Comparison of ENCODE assay signal across 9 cellular contexts in genomic region chr13:29081036-29081435, GRCh38.
DNase-seq lines count a peak whose midpoint lies in the region; ATAC-seq and TF ChIP-seq lines count a peak whose summit lies in the region.
"Had no signal": no experiment of that assay in that cellular context is flagged by ENCODE, and none has a peak within 500 bp of the region (broad histone marks: within the 10 kb centered on the region; RNA-seq: fewer than 3 reads in every experiment).

No MANE protein-coding gene starts in this region.

- ATAC-seq in HG02852 (IDR thresholded peaks at IDR 0.05; ENCODE audit: unreplicated experiment), result peak; percentile 96

- H3K36me3 ChIP-seq in WERI-Rb-1, result no peaks in the 10 kb centered on the region

- TF ChIP-seq CTCF in WERI-Rb-1 (IDR thresholded peaks at IDR 0.05; ENCODE audit: low read depth, low read length), result no peak

- no peak overlapping the region for H3K27ac ChIP-seq in WERI-Rb-1

- peak; percentile 12 for DNase-seq in activated effector memory CD4-positive, alpha-beta T cell treated with Interleukin-2 at 50 U/mL for 16 hours
- DNase-seq in activated effector memory CD4-positive, alpha-beta T cell treated with anti-CD3 and anti-CD28 coated beads, Interleukin-2, amount 50 U/mL, for 16 hours, result no peak
- DNase-seq in NOMO-1 treated with DMSO at 0.1 percent for 48 hours (lab: John Stamatoyannopoulos, UW; ENCODE audit: unreplicated experiment) (peak; percentile 96), pons (ENCODE audit: low spot score) (peak; percentile 17), NCI-H1417 (lab: John Stamatoyannopoulos, UW) (no peak), WERI-Rb-1 (no peak), erythroblast (lab: John Stamatoyannopoulos, UW) (no peak)
- DNase-seq: mammary epithelial cell had no signal

- no peaks in the 10 kb centered on the region for H3K9me3 ChIP-seq in WERI-Rb-1 (ENCODE audit: severe bottlenecking)

- H3K27me3 ChIP-seq in WERI-Rb-1 (ENCODE audit: insufficient read depth, low read depth, severe bottlenecking), result no peaks in the 10 kb centered on the region

- no peak overlapping the region for H3K4me3 ChIP-seq in WERI-Rb-1 (ENCODE audit: low read depth, low read length)

- no peak for TF ChIP-seq POLR2A in erythroblast (IDR thresholded peaks at IDR 0.05; ENCODE audit: low read length)

Comparison
In these comparisons a context has a peak if more than half of its experiments do, and no peak if none do; other contexts are left out.
1. DNase-seq: peak in activated effector memory CD4-positive, alpha-beta T cell treated with Interleukin-2 at 50 U/mL for 16 hours (single experiment), NOMO-1 treated with DMSO at 0.1 percent for 48 hours (single experiment) and pons (single experiment); none in activated effector memory CD4-positive, alpha-beta T cell treated with anti-CD3 and anti-CD28 coated beads, Interleukin-2, amount 50 U/mL, for 16 hours (single experiment), NCI-H1417 (0 of 3), WERI-Rb-1 (single experiment) and erythroblast (0 of 2).